ENCODE assay signal across 8 cellular contexts in genomic region chr1:179034720-179035119, GRCh38. TPM values are rescaled to one million over a fixed set of nuclear protein-coding genes. Genes with fewer than 3 reads are reported as not detected.
DNase-seq lines count a peak whose midpoint lies in the region; ATAC-seq and TF ChIP-seq lines count a peak whose summit lies in the region.

No MANE protein-coding gene starts in this region.

- BruUV-seq in MCF 10A (replicated peaks; lab: Mats Ljungman, UMichigan), result no TSS peak

- H3K36me3 Mint-ChIP-seq in MCF 10A (ENCODE audit: insufficient read depth, unreplicated experiment), result peaks cover 6% of the 10 kb centered on the region

- H3K4me1 Mint-ChIP-seq in MCF 10A (ENCODE audit: insufficient read depth, unreplicated experiment), result peaks cover 61% of the 10 kb centered on the region

- TF ChIP-seq CTCF in MCF 10A (IDR thresholded peaks at IDR 0.05; ENCODE audit: unreplicated experiment), result no peak
- TF ChIP-seq CTCF in breast epithelium (IDR thresholded peaks at IDR 0.05), result no peak

- no peak overlapping the region for H3K4me3 Mint-ChIP-seq in MCF 10A (ENCODE audit: unreplicated experiment)

- H3K27ac ChIP-seq in breast epithelium, result no peak overlapping the region

- peak overlapping the region; percentile 76 for H3K27ac Mint-ChIP-seq in MCF 10A (ENCODE audit: low read depth, unreplicated experiment)

- H3K4me3 ChIP-seq in breast epithelium, result no peak overlapping the region

- DNase-seq in MCF 10A (ENCODE audit: unreplicated experiment) (no peak), breast epithelium (ENCODE audit: low spot score in 2 of 2) (no peak), lung microvascular endothelial cell (ENCODE audit: low read depth in 2 of 2) (peak; percentile 15 to 84), SW480 (ENCODE audit: low spot score) (no peak), Right ventricle myocardium superior (no peak), pons (ENCODE audit: low spot score) (no peak)

- TF ChIP-seq POLR2A in breast epithelium (IDR thresholded peaks at IDR 0.05), result no peak

- H3K27me3 Mint-ChIP-seq in MCF 10A (ENCODE audit: insufficient read depth, unreplicated experiment), result no peaks in the 10 kb centered on the region

- peak; percentile 85 for ATAC-seq in HG02938 (IDR thresholded peaks at IDR 0.05; ENCODE audit: unreplicated experiment)
- ATAC-seq in SK-N-SH treated with all-trans-retinoic acid at 6 μM for 48 hours, result peak; percentile 31
- no peak for ATAC-seq in Right ventricle myocardium superior (ENCODE audit: poor library complexity)

- POLR2A ChIA-PET in MCF 10A (lab: Yijun Ruan, JAX), result interaction anchor here (0.5 to 1.3 kb wide), 3 partner anchors 14 to 326 kb away, joined by 3 read pairs; no protein-coding TSS in a partner anchor

- H3K4me1 ChIP-seq in breast epithelium, result no peaks in the 10 kb centered on the region

- CTCF ChIA-PET in MCF 10A (lab: Yijun Ruan, JAX), result interaction anchor here (0.7 kb wide), 1 partner anchor 684 kb away, joined by 3 read pairs; no protein-coding TSS in a partner anchor

- no peaks in the 10 kb centered on the region for H3K36me3 ChIP-seq in breast epithelium

- no peaks in the 10 kb centered on the region for H3K9me3 ChIP-seq in breast epithelium

- no peaks in the 10 kb centered on the region for H3K9me3 Mint-ChIP-seq in MCF 10A (ENCODE audit: unreplicated experiment)

- intact Hi-C loops in MCF 10A (cut with micrococcal nuclease) (no loop called here), breast epithelium (cut with DNase I; ENCODE audit: low total_unique reads) (loop anchor here (10.0 kb wide), 1 partner anchor 1580 kb away; no protein-coding TSS in a partner anchor), Right ventricle myocardium superior (cut with DNase I) (no loop called here)

- H3K27me3 ChIP-seq in breast epithelium, result no peaks in the 10 kb centered on the region

TF ChIP-seq in SK-N-SH treated with all-trans-retinoic acid at 6 μM for 48 hours, 23 proteins besides CTCF, POLR2A, EP300 and RAD21:
- TF ChIP-seq TOX (CRISPR knock-in tag; IDR thresholded peaks at IDR 0.05; ENCODE audit: borderline replicate concordance) (0 out of 2 replicates have a peak, but pooled peaks have one; percentile 27), RARB (CRISPR knock-in tag; IDR thresholded peaks at IDR 0.05) (no peak)

RNA-seq across cellular contexts. Expression of gene FAM20B, which starts 9.0 kb away (rescaled TPM):
- total RNA-seq in MCF 10A (2022), result 44.2 and 45.0 TPM in 2 replicates
- 10 to 100 TPM; 24.3 to 28.8 (median 28.0) TPM for total RNA-seq in breast epithelium
- 19.2 and 25.6 TPM in 2 replicates for total RNA-seq in lung microvascular endothelial cell
- 50.2 TPM for total RNA-seq in Right ventricle myocardium superior

RNA-seq across cellular contexts. Expression of gene TOR3A, which starts 47.1 kb away (rescaled TPM):
- total RNA-seq in MCF 10A (2022) (24.9 and 31.3 TPM in 2 replicates), breast epithelium (10 to 100 TPM; 32.8 to 50.5 (median 35.6) TPM), lung microvascular endothelial cell (24.8 and 31.5 TPM in 2 replicates), Right ventricle myocardium superior (10.1 TPM)

Comparison
In these comparisons a context has a peak if more than half of its experiments do, and no peak if none do; other contexts are left out.
1. DNase-seq: peak in lung microvascular endothelial cell (2 of 2); none in MCF 10A (single experiment), breast epithelium (0 of 2), SW480 (single experiment), Right ventricle myocardium superior (single experiment) and pons (single experiment).